ENCODE assay signal across 7 cellular contexts in the genomic region with DNA sequence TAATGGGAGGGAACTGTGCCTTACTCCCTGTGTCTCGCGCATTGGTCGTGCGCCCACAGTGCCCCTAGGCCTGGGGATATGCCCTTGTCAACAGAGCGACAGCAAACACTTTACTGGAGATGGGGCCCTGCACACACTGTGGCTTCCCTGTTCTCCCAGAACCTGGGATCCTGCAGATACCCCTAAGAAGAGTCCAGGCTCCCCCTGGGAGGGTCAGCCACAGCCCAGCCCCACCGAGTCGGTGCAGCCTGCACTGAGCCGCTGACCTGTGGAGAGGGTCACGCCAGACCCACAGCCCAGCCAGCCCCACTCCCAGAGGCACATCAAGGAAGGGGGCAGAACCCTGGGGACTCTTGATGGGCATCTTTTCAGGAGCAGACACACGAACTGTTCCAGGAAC.
DNase-seq lines count a peak whose midpoint lies in the region; TF ChIP-seq lines count a peak whose summit lies in the region.
"Not testable (repeated sequence)": the region's sequence is repeated elsewhere in the genome, so short reads cannot be mapped to it uniquely, and the experiment has no call there.

No MANE protein-coding gene starts in this region.

- peak overlapping the region; percentile 97 for H3K27ac ChIP-seq in KOPT-K1 (ENCODE audit: low read depth, low read length, poor library complexity, severe bottlenecking)
- not testable (repeated sequence) for H3K27ac ChIP-seq in esophagus muscularis mucosa (replicated peaks in 1 of 4)

- H3K4me3 ChIP-seq in esophagus muscularis mucosa = not testable (repeated sequence)

- H3K27ac Mint-ChIP-seq in activated CD4-positive, alpha-beta T cell treated with anti-CD3 and anti-CD28 coated beads, Interleukin-2, amount 10 ng/mL, durations not matched to agents 7 days and 5 days = peak overlapping the region; percentile 93
- H3K27ac Mint-ChIP-seq in activated T-cell treated with anti-CD3 and anti-CD28 coated beads, Interleukin-2, amount 50 U/mL, for 24 hours = peak overlapping the region; percentile 93
- peak overlapping the region; percentile 99 for H3K27ac Mint-ChIP-seq in activated naive CD4-positive, alpha-beta T cell treated with anti-CD3 and anti-CD28 coated beads for 36 hours
- H3K27ac Mint-ChIP-seq in activated naive CD8-positive, alpha-beta T cell = not testable (repeated sequence)
- peak overlapping the region; percentile 90 for H3K27ac Mint-ChIP-seq in stimulated activated naive CD8-positive, alpha-beta T cell treated with anti-CD3 and anti-CD28 coated beads, Interleukin-15, Interleukin-2, amounts not matched to agents 100 ng/mL and 50 ng/mL, for 24 hours

- H3K4me1 Mint-ChIP-seq in activated CD4-positive, alpha-beta T cell treated with anti-CD3 and anti-CD28 coated beads, Interleukin-2, amount 10 ng/mL, durations not matched to agents 7 days and 5 days = peaks cover 55% of the 10 kb centered on the region
- peaks cover 84% of the 10 kb centered on the region for H3K4me1 Mint-ChIP-seq in activated T-cell treated with anti-CD3 and anti-CD28 coated beads, Interleukin-2, amount 50 U/mL, for 24 hours (ENCODE audit: low read depth)
- H3K4me1 Mint-ChIP-seq in activated naive CD4-positive, alpha-beta T cell treated with anti-CD3 and anti-CD28 coated beads for 36 hours (ENCODE audit: low read depth) = peaks cover 69% of the 10 kb centered on the region
- H3K4me1 Mint-ChIP-seq in activated naive CD8-positive, alpha-beta T cell (ENCODE audit: low read depth) = peaks cover 54% of the 10 kb centered on the region
- peaks cover 84% of the 10 kb centered on the region for H3K4me1 Mint-ChIP-seq in stimulated activated naive CD8-positive, alpha-beta T cell treated with anti-CD3 and anti-CD28 coated beads, Interleukin-15, Interleukin-2, amounts not matched to agents 100 ng/mL and 50 ng/mL, for 24 hours (ENCODE audit: low read depth)

- not testable (repeated sequence) for H3K9me3 Mint-ChIP-seq in activated CD4-positive, alpha-beta T cell treated with anti-CD3 and anti-CD28 coated beads, Interleukin-2, amount 10 ng/mL, durations not matched to agents 7 days and 5 days; activated T-cell treated with anti-CD3 and anti-CD28 coated beads, Interleukin-2, amount 50 U/mL, for 24 hours; activated naive CD4-positive, alpha-beta T cell treated with anti-CD3 and anti-CD28 coated beads for 36 hours; activated naive CD8-positive, alpha-beta T cell (ENCODE audit: low read depth); stimulated activated naive CD8-positive, alpha-beta T cell treated with anti-CD3 and anti-CD28 coated beads, Interleukin-15, Interleukin-2, amounts not matched to agents 100 ng/mL and 50 ng/mL, for 24 hours

- 94% methylated on average over 3 of the region's 10 CpGs for WGBS in esophagus muscularis mucosa

- H3K27me3 Mint-ChIP-seq in activated CD4-positive, alpha-beta T cell treated with anti-CD3 and anti-CD28 coated beads, Interleukin-2, amount 10 ng/mL, durations not matched to agents 7 days and 5 days; activated T-cell treated with anti-CD3 and anti-CD28 coated beads, Interleukin-2, amount 50 U/mL, for 24 hours; activated naive CD4-positive, alpha-beta T cell treated with anti-CD3 and anti-CD28 coated beads for 36 hours (ENCODE audit: low read depth); activated naive CD8-positive, alpha-beta T cell; stimulated activated naive CD8-positive, alpha-beta T cell treated with anti-CD3 and anti-CD28 coated beads, Interleukin-15, Interleukin-2, amounts not matched to agents 100 ng/mL and 50 ng/mL, for 24 hours: not testable (repeated sequence)

- intact Hi-C loops in activated naive CD4-positive, alpha-beta T cell treated with anti-CD3 and anti-CD28 coated beads for 36 hours (cut with micrococcal nuclease) = loop anchor here (1.0 to 5.0 kb wide), 3 partner anchors 39 to 761 kb away; no protein-coding TSS in a partner anchor
- intact Hi-C loops in esophagus muscularis mucosa (cut with DNase I) = not testable (repeated sequence)

- TF ChIP-seq EP300 in esophagus muscularis mucosa (IDR thresholded peaks at IDR 0.05) = not testable (repeated sequence)

- POLR2A ChIA-PET in activated CD4-positive, alpha-beta T cell treated with anti-CD3 and anti-CD28 coated beads, Interleukin-2, amount 10 ng/mL, durations not matched to agents 7 days and 5 days (lab: Charles Lee) = not testable (repeated sequence)

- TF ChIP-seq CTCF in esophagus muscularis mucosa (IDR thresholded peaks at IDR 0.05) = not testable (repeated sequence)

- not testable (repeated sequence) for TF ChIP-seq POLR2A in esophagus muscularis mucosa (IDR thresholded peaks at IDR 0.05; ENCODE audit: low read depth)

- not testable (repeated sequence) for H3K9me3 ChIP-seq in KOPT-K1 (ENCODE audit: insufficient read depth, low read length, poor library complexity, severe bottlenecking); esophagus muscularis mucosa

- H3K36me3 Mint-ChIP-seq in activated CD4-positive, alpha-beta T cell treated with anti-CD3 and anti-CD28 coated beads, Interleukin-2, amount 10 ng/mL, durations not matched to agents 7 days and 5 days (ENCODE audit: low read depth); activated T-cell treated with anti-CD3 and anti-CD28 coated beads, Interleukin-2, amount 50 U/mL, for 24 hours (ENCODE audit: low read depth); activated naive CD8-positive, alpha-beta T cell; stimulated activated naive CD8-positive, alpha-beta T cell treated with anti-CD3 and anti-CD28 coated beads, Interleukin-15, Interleukin-2, amounts not matched to agents 100 ng/mL and 50 ng/mL, for 24 hours (ENCODE audit: low read depth): not testable (repeated sequence)
- H3K36me3 Mint-ChIP-seq in activated naive CD4-positive, alpha-beta T cell treated with anti-CD3 and anti-CD28 coated beads for 36 hours (ENCODE audit: low read depth) = peaks cover 52% of the 10 kb centered on the region

- H3K4me3 Mint-ChIP-seq in activated CD4-positive, alpha-beta T cell treated with anti-CD3 and anti-CD28 coated beads, Interleukin-2, amount 10 ng/mL, durations not matched to agents 7 days and 5 days = not testable (repeated sequence)
- H3K4me3 Mint-ChIP-seq in activated T-cell treated with anti-CD3 and anti-CD28 coated beads, Interleukin-2, amount 50 U/mL, for 24 hours = peak overlapping the region; percentile 85
- peak overlapping the region; percentile 93 for H3K4me3 Mint-ChIP-seq in activated naive CD4-positive, alpha-beta T cell treated with anti-CD3 and anti-CD28 coated beads for 36 hours
- peak overlapping the region; percentile 89 for H3K4me3 Mint-ChIP-seq in activated naive CD8-positive, alpha-beta T cell
- peak overlapping the region; percentile 77 for H3K4me3 Mint-ChIP-seq in stimulated activated naive CD8-positive, alpha-beta T cell treated with anti-CD3 and anti-CD28 coated beads, Interleukin-15, Interleukin-2, amounts not matched to agents 100 ng/mL and 50 ng/mL, for 24 hours

- H3K4me1 ChIP-seq in esophagus muscularis mucosa = not testable (repeated sequence)

- DNase-seq in activated CD4-positive, alpha-beta T cell treated with anti-CD3 and anti-CD28 coated beads, Interleukin-2, amount 10 ng/mL, durations not matched to agents 7 days and 5 days; activated T-cell treated with anti-CD3 and anti-CD28 coated beads, Interleukin-2, amount 50 U/mL, for 24 hours; activated naive CD4-positive, alpha-beta T cell treated with anti-CD3 and anti-CD28 coated beads for 36 hours: not testable (repeated sequence)
- peak; percentile 31 for DNase-seq in esophagus muscularis mucosa (ENCODE audit: extremely low spot score)

- H3K36me3 ChIP-seq in KOPT-K1 (ENCODE audit: insufficient read depth, low read length); esophagus muscularis mucosa: not testable (repeated sequence)

- CTCF ChIA-PET in activated CD4-positive, alpha-beta T cell treated with anti-CD3 and anti-CD28 coated beads, Interleukin-2, amount 10 ng/mL, durations not matched to agents 7 days and 5 days (lab: Charles Lee) = not testable (repeated sequence)
- CTCF ChIA-PET in activated naive CD4-positive, alpha-beta T cell treated with anti-CD3 and anti-CD28 coated beads for 36 hours (lab: Charles Lee) = interaction anchor here (0.7 to 2.3 kb wide), 3 partner anchors 32 to 53 kb away, joined by 3 to 14 read pairs (median 4); no protein-coding TSS in a partner anchor

- peaks cover 0 to 28% (median 0%) of the 10 kb centered on the region in 4 donors for H3K27me3 ChIP-seq in esophagus muscularis mucosa
